ENCODE assay signal across 13 cellular contexts in genomic region chr11:67665537-67666302, GRCh38. TPM values are rescaled to one million over a fixed set of nuclear protein-coding genes. Genes with fewer than 3 reads are reported as not detected.
DNase-seq lines count a peak whose midpoint lies in the region; ATAC-seq and TF ChIP-seq lines count a peak whose summit lies in the region.
"Had no signal": no experiment of that assay in that cellular context is flagged by ENCODE, and none has a peak within 500 bp of the region (broad histone marks: within the 10 kb centered on the region; RNA-seq: fewer than 3 reads in every experiment).

No MANE protein-coding gene starts in this region.

- H3K36me3 ChIP-seq in OCI-LY3 (replicated peaks; ENCODE audit: low read depth, low read length): no peaks in the 10 kb centered on the region
- no peaks in the 10 kb centered on the region for H3K36me3 ChIP-seq in hepatocyte (replicated peaks; ENCODE audit: insufficient read depth, low read depth)
- H3K36me3 ChIP-seq in thyroid gland: no peaks in the 10 kb centered on the region
- H3K36me3 ChIP-seq: ascending aorta had no signal

- no peak for TF ChIP-seq POLR2A in thyroid gland (IDR thresholded peaks at IDR 0.05)

- H3K9me3 ChIP-seq in OCI-LY3 (ENCODE audit: insufficient read depth, low read length) (no peaks in the 10 kb centered on the region; the same call in 1 of the 2 replicates), hepatocyte (ENCODE audit: low read depth) (no peaks in the 10 kb centered on the region), thyroid gland (no peaks in the 10 kb centered on the region)
- H3K9me3 ChIP-seq: ascending aorta, psoas muscle had no signal

- no peak overlapping the region for H3K27ac ChIP-seq in OCI-LY3 (ENCODE audit: low read length)
- no peak overlapping the region for H3K27ac ChIP-seq in hepatocyte
- H3K27ac ChIP-seq in thyroid gland: no peak overlapping the region
- H3K27ac ChIP-seq: ascending aorta, psoas muscle had no signal

- no peak overlapping the region for H3K9ac ChIP-seq in OCI-LY3 (ENCODE audit: low read length)

- 83% methylated on average over 24 of the region's 25 CpGs for WGBS in hepatocyte (ENCODE audit: low lambda C conversion rate, missing lambda C conversion rate)
- 74% methylated on average over 14 to 17 of the region's 25 CpGs for WGBS in thyroid gland, 2 donors

- no peaks in the 10 kb centered on the region for H3K79me2 ChIP-seq in OCI-LY3 (ENCODE audit: low read length)
- H3K79me2 ChIP-seq in hepatocyte: no peaks in the 10 kb centered on the region

- H3K4me3 ChIP-seq in OCI-LY3 (ENCODE audit: low read length) (no peak overlapping the region), hepatocyte (no peak overlapping the region), thyroid gland (replicated peaks in 1 of 3) (no peak overlapping the region)
- H3K4me3 ChIP-seq: ascending aorta, psoas muscle had no signal

- TF ChIP-seq CTCF in OCI-LY3 (IDR thresholded peaks at IDR 0.05; ENCODE audit: low read depth, low read length) (peak; percentile 46), hepatocyte (IDR thresholded peaks at IDR 0.05; ENCODE audit: poor library complexity) (peak; percentile 38), thyroid gland (IDR thresholded peaks at IDR 0.05) (peak in 2 of 6 experiments; percentile 16 to 24)

- H2AFZ ChIP-seq in OCI-LY3 (ENCODE audit: low read depth, low read length) (no peak overlapping the region), hepatocyte (no peak overlapping the region)

- peak; percentile 9 for DNase-seq in NCI-H82 (lab: John Stamatoyannopoulos, UW)
- no peak for DNase-seq in NCI-H82 treated with DMSO at 0.1 percent for 48 hours (lab: John Stamatoyannopoulos, UW; ENCODE audit: unreplicated experiment)
- peak; percentile 50 for DNase-seq in hepatocyte (ENCODE audit: low spot score)
- DNase-seq in thyroid gland: peak; percentile 17 to 23
- no peak for DNase-seq in activated CD4-positive, CD25-positive, alpha-beta regulatory T cell (lab: John Stamatoyannopoulos, UW)
- DNase-seq: activated CD8-positive, alpha-beta memory T cell treated with anti-CD3 and anti-CD28 coated beads, Interleukin-2, amount 50 U/mL, for 48 hours; NCI-H2227 treated with DMSO at 0.1 percent for 48 hours; psoas muscle; T-cell had no signal

- no peak for ATAC-seq in HG02852 (IDR thresholded peaks at IDR 0.05; ENCODE audit: unreplicated experiment)
- no peak for ATAC-seq in HG03432 (IDR thresholded peaks at IDR 0.05; ENCODE audit: unreplicated experiment)
- ATAC-seq: psoas muscle, T-cell had no signal

- peaks cover 23% of the 10 kb centered on the region for H3K4me1 ChIP-seq in OCI-LY3 (ENCODE audit: low read length)
- H3K4me1 ChIP-seq in hepatocyte (ENCODE audit: insufficient read depth): no peaks in the 10 kb centered on the region
- peaks cover 0 to 6% of the 10 kb centered on the region in 2 donors for H3K4me1 ChIP-seq in thyroid gland
- H3K4me1 ChIP-seq: ascending aorta, psoas muscle had no signal

- intact Hi-C loops in thyroid gland (cut with DNase I): no loop called here

- H3K27me3 ChIP-seq in OCI-LY3 (ENCODE audit: low read depth, low read length) (peaks cover 22% of the 10 kb centered on the region), hepatocyte (no peaks in the 10 kb centered on the region), thyroid gland (no peaks in the 10 kb centered on the region)
- H3K27me3 ChIP-seq: ascending aorta had no signal

- H4K20me1 ChIP-seq in OCI-LY3 (ENCODE audit: insufficient read depth, low read length): no peaks in the 10 kb centered on the region
- H4K20me1 ChIP-seq in hepatocyte (ENCODE audit: insufficient read depth, poor library complexity, severe bottlenecking): no peaks in the 10 kb centered on the region

- H3K4me2 ChIP-seq in OCI-LY3 (ENCODE audit: low read length) (no peak overlapping the region), hepatocyte (no peak overlapping the region)

- no peaks in the 10 kb centered on the region for H3K9me2 ChIP-seq in hepatocyte (replicated peaks; ENCODE audit: insufficient read depth)

RNA-seq across cellular contexts. Expression of gene ALDH3B2, which starts 8.7 kb away (rescaled TPM):
- total RNA-seq in hepatocyte: 0.80 and 2.5 TPM in 2 replicates
- polyA plus RNA-seq in hepatocyte: 0.61 and 1.6 TPM in 2 replicates
- 1 to 10 TPM in 1 of 4 donors, not detected in 3; 1.3 TPM for total RNA-seq in thyroid gland
- total RNA-seq: ascending aorta, psoas muscle, T-cell had no signal
- polyA plus RNA-seq: psoas muscle had no signal

RNA-seq across cellular contexts. Expression of gene ACY3, which starts 15.2 kb away (rescaled TPM):
- total RNA-seq in hepatocyte: 9.5 and 15.4 TPM in 2 replicates
- 18.7 and 20.9 TPM in 2 replicates for polyA plus RNA-seq in hepatocyte
- not detected for total RNA-seq in thyroid gland
- total RNA-seq: ascending aorta, psoas muscle had no signal

RNA-seq across cellular contexts. Expression of gene TBX10, which starts 26.2 kb away (rescaled TPM):
- total RNA-seq in hepatocyte: 0.70 TPM in 1 of 2 replicates, not detected in the other
- 0.34 TPM in 1 of 2 replicates, not detected in the other for polyA plus RNA-seq in hepatocyte
- not detected for total RNA-seq in thyroid gland
- total RNA-seq: ascending aorta, psoas muscle, T-cell had no signal

RNA-seq across cellular contexts. Expression of gene NUDT8, which starts 36.0 kb away (rescaled TPM):
- total RNA-seq in hepatocyte (12.9 and 13.6 TPM in 2 replicates), thyroid gland (10 to 100 TPM; 16.7 to 67.7 (median 51.1) TPM)
- polyA plus RNA-seq in hepatocyte: 28.7 and 29.2 TPM in 2 replicates

RNA-seq across cellular contexts. Expression of gene NDUFV1, which starts 59.0 kb away (rescaled TPM):
- total RNA-seq in hepatocyte (163 and 194 TPM in 2 replicates), thyroid gland (100 to 1,000 TPM; 323 to 401 (median 356) TPM)
- polyA plus RNA-seq in hepatocyte: 226 and 239 TPM in 2 replicates

Comparison
In these comparisons a context has a peak if more than half of its experiments do, and no peak if none do; other contexts are left out.
1. DNase-seq: peak in NCI-H82 (single experiment), hepatocyte (single experiment) and thyroid gland (2 of 2); none in NCI-H82 treated with DMSO at 0.1 percent for 48 hours (single experiment) and activated CD4-positive, CD25-positive, alpha-beta regulatory T cell (0 of 4).
2. RNA of gene ACY3, which starts 15.2 kb away (total RNA-seq): 9.5 to 15.4 TPM in hepatocyte; not detected in thyroid gland; every median in the first group is over 10 times any median in the second.